Comparison of ENCODE assay signal across 1 cellular context in genomic region chr22:46278656-46279645, GRCh38.
A peak's percentile ranks its signal among the peaks of the same experiment; 100 is the strongest.
TF ChIP-seq lines count a peak whose summit lies in the region.

No MANE protein-coding gene starts in this region.

TF ChIP-seq in GM12878, 131 proteins besides CTCF, POLR2A, EP300 and RAD21:
- TF ChIP-seq IRF3 (IDR thresholded peaks at IDR 0.05) (no peak), STAT1 (conservative IDR thresholded peaks at IDR 0.05) (no peak), ZNF217 (IDR thresholded peaks at IDR 0.05) (no peak), CBFB (IDR thresholded peaks at IDR 0.05; ENCODE audit: low read depth) (no peak), RCOR1 (conservative IDR thresholded peaks at IDR 0.05; ENCODE audit: low read depth, low read length) (no peak), LARP7 (IDR thresholded peaks at IDR 0.05) (no peak), SPI1 (IDR thresholded peaks at IDR 0.05; ENCODE audit: borderline replicate concordance, insufficient read depth, low read depth, low read length) (0 out of 2 replicates have a peak, but pooled peaks have one; percentile 7)
